ENCODE assay signal across 1 cellular context in the genomic region with DNA sequence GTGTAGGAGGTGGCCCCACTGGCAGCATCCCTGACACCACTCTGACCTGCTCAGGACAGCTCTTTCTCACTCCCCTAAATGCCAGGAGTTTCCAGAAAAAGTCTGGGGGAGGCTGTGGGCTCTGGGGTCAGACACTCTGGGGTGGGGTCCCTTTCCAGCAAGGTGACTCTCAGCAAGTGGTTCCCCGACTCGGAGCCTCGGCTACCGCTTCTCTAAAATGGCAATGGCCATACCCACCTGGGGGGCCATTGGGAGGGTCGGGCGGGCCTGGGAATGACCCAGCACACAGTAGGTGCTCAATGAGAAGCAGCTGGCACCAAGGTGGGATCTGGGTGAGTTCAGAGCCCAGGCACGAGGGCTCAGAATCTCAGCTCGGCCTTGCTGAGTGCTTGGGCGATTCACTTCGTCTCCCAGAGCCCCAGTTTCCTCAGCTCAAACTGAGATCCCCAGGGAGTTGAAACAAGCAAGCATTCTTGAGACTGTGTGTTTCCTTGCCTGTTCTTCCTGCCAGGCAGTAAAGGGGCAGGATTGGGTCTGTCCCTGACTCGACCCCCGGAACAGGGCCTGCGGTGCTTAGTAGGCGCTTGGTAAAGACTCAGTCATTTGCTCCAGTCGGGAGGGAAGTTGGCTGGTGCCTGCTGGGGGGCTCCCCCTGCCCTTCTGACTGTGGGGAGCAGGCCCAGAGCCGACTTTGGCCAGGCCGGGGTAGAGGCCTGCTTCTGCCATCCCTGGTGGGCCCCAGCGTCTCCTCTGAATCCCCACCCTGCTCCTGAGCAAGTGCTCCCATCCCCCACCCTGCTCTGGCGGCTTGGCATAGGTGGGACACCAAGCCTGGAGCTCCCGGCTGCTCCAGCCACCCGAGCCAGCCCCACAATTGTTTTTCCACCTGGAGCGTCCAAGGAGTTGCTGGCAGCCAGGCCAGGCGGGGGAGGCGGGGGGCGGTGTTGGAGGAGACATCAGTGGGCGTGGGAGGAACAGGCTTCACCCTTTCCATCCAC.
TF ChIP-seq lines count a peak whose summit lies in the region.

No MANE protein-coding gene starts in this region.

TF ChIP-seq in GM12878, 131 proteins besides CTCF, POLR2A, EP300 and RAD21:
- peak; percentile 19 for TF ChIP-seq MEF2B (IDR thresholded peaks at IDR 0.05; ENCODE audit: partially characterized antibody, poor library complexity, severe bottlenecking)
- TF ChIP-seq, protein P1, sequence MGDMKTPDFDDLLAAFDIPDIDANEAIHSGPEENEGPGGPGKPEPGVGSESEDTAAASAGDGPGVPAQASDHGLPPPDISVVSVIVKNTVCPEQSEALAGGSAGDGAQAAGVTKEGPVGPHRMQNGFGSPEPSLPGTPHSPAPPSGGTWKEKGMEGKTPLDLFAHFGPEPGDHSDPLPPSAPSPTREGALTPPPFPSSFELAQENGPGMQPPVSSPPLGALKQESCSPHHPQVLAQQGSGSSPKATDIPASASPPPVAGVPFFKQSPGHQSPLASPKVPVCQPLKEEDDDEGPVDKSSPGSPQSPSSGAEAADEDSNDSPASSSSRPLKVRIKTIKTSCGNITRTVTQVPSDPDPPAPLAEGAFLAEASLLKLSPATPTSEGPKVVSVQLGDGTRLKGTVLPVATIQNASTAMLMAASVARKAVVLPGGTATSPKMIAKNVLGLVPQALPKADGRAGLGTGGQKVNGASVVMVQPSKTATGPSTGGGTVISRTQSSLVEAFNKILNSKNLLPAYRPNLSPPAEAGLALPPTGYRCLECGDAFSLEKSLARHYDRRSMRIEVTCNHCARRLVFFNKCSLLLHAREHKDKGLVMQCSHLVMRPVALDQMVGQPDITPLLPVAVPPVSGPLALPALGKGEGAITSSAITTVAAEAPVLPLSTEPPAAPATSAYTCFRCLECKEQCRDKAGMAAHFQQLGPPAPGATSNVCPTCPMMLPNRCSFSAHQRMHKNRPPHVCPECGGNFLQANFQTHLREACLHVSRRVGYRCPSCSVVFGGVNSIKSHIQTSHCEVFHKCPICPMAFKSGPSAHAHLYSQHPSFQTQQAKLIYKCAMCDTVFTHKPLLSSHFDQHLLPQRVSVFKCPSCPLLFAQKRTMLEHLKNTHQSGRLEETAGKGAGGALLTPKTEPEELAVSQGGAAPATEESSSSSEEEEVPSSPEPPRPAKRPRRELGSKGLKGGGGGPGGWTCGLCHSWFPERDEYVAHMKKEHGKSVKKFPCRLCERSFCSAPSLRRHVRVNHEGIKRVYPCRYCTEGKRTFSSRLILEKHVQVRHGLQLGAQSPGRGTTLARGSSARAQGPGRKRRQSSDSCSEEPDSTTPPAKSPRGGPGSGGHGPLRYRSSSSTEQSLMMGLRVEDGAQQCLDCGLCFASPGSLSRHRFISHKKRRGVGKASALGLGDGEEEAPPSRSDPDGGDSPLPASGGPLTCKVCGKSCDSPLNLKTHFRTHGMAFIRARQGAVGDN (IDR thresholded peaks at IDR 0.05): no peak
